In the genomic region with DNA sequence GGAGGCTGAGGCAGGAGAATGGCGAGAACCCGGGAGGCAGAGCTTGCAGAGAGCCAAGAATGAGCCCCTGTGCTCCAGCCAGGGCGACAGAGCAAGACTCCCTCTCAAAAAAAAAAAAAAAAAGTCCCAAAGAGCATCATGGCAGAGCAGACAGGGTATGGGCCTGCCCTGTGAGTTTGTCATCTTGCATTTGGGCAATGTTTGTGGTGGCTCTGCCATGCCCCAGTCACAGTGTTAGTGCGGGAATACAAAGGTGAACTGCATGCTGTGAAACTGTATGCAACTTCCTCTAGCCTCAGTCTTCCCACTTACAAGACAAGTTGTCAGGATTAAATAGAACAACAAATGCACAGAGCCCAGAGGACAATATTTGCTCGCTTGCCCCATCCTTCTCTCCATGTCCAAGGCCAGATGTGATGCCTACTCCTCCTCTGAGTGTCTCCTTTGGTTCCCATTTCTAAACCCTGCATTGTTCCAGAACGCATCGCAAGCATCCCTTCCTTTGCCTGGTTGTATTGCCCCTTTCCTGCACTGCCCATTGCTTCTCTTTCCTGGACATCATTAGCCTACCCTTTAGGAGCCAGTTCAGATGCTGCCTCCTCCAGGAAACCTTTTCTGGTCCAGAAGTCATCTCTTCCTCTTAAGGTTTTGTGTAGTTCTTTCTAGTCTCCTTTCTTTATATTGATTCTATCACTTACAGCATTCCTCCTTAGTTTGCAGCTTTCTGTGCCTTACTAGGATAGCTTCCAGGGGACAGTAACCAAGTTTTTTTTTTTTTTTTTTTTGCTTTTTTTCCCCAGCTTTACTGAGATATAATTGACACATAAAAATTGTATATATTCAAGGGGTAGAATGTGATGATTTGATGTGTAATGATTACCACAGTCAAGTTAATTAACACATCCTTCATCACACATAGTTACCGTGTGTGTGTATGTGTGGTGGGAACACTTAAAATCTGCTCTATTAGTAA, we compare ENCODE assay signal across 12 cellular contexts.
DNase-seq lines count a peak whose midpoint lies in the region; ATAC-seq and TF ChIP-seq lines count a peak whose summit lies in the region.
"Had no signal": no experiment of that assay in that cellular context is flagged by ENCODE, and none has a peak within 500 bp of the region (broad histone marks: within the 10 kb centered on the region; RNA-seq: fewer than 3 reads in every experiment).

No MANE protein-coding gene starts in this region.

- peak overlapping the region; percentile 77 for H3K4me2 ChIP-seq in smooth muscle cell

- peak overlapping the region; percentile 57 to 89 (median 72) for H3K4me3 Mint-ChIP-seq in IgD-negative memory B cell
- peak overlapping the region; percentile 67 for H3K4me3 Mint-ChIP-seq in activated naive CD8-positive, alpha-beta T cell treated with anti-CD3 and anti-CD28 coated beads, Interleukin-2, amount 50 U/mL, for 24 hours

- H3K27ac Mint-ChIP-seq in IgD-negative memory B cell, result peak overlapping the region; percentile 87 to 95 (median 91)
- peak overlapping the region; percentile 92 for H3K27ac Mint-ChIP-seq in activated naive CD8-positive, alpha-beta T cell treated with anti-CD3 and anti-CD28 coated beads, Interleukin-2, amount 50 U/mL, for 24 hours

- H3K9me3 ChIP-seq in smooth muscle cell (replicated peaks; ENCODE audit: low read depth), result no peaks in the 10 kb centered on the region
- H3K9me3 ChIP-seq: lower lobe of right lung had no signal

- peaks cover 19% of the 10 kb centered on the region for H3F3A ChIP-seq in smooth muscle cell (ENCODE audit: low read depth)

- peak; percentile 3 for ATAC-seq in GM18520 (IDR thresholded peaks at IDR 0.05; ENCODE audit: unreplicated experiment)
- ATAC-seq in activated naive CD8-positive, alpha-beta T cell treated with anti-CD3 and anti-CD28 coated beads, Interleukin-2, amount 50 U/mL, for 24 hours, result peak; percentile 34

- DNase-seq in activated naive CD8-positive, alpha-beta T cell treated with anti-CD3 and anti-CD28 coated beads, Interleukin-2, amount 50 U/mL, for 24 hours, result no peak
- no peak for DNase-seq in smooth muscle cell (lab: John Stamatoyannopoulos, UW; ENCODE audit: unreplicated experiment)
- no peak for DNase-seq in stimulated activated CD4-positive, alpha-beta T cell treated with anti-CD3 and anti-CD28 coated beads, Interleukin-1b, Interleukin-23, amount 100 ng/mL, for 48 hours
- DNase-seq in KBM-7, result no peak
- no peak for DNase-seq in COLO668 (lab: John Stamatoyannopoulos, UW; ENCODE audit: unreplicated experiment)
- DNase-seq: GF-D8, lower lobe of right lung, NCI-H2171, Right ventricle myocardium superior had no signal

- no peaks in the 10 kb centered on the region for H3K27me3 ChIP-seq in smooth muscle cell (ENCODE audit: low read depth)
- H3K27me3 ChIP-seq: cardiac muscle cell had no signal

- no peak for TF ChIP-seq CTCF in smooth muscle cell (IDR thresholded peaks at IDR 0.05; ENCODE audit: borderline replicate concordance, insufficient read depth, poor library complexity, severe bottlenecking)

- H4K20me1 ChIP-seq in smooth muscle cell (ENCODE audit: low read depth), result no peaks in the 10 kb centered on the region

- peaks cover 8% of the 10 kb centered on the region for H3K36me3 Mint-ChIP-seq in IgD-negative memory B cell
- H3K36me3 Mint-ChIP-seq in activated naive CD8-positive, alpha-beta T cell treated with anti-CD3 and anti-CD28 coated beads, Interleukin-2, amount 50 U/mL, for 24 hours (ENCODE audit: low read depth), result peaks cover 21% of the 10 kb centered on the region

- H3K4me1 ChIP-seq in smooth muscle cell (ENCODE audit: low read depth), result peaks cover 43% of the 10 kb centered on the region

- 90% methylated on average over 8 of the region's 8 CpGs for WGBS in smooth muscle cell (ENCODE audit: low lambda C conversion rate)

- no peak overlapping the region for H3K4me3 ChIP-seq in smooth muscle cell
- H3K4me3 ChIP-seq: cardiac muscle cell, lower lobe of right lung had no signal

- in situ Hi-C loops in KBM-7 (cut with MboI; ENCODE audit: low pct_unique_long_range_greater_than_20kb, low sequenced_read_pairs), result no loop called here

- H3K79me2 ChIP-seq in smooth muscle cell (ENCODE audit: low read depth), result peaks cover 57% of the 10 kb centered on the region

- peak overlapping the region; percentile 95 for H3K27ac ChIP-seq in smooth muscle cell (ENCODE audit: low read depth)
- H3K27ac ChIP-seq: lower lobe of right lung had no signal

- H3K36me3 ChIP-seq in smooth muscle cell (ENCODE audit: low read depth), result no peaks in the 10 kb centered on the region
- H3K36me3 ChIP-seq: cardiac muscle cell, lower lobe of right lung had no signal

- peak overlapping the region; percentile 62 for H3K9ac ChIP-seq in smooth muscle cell (ENCODE audit: low read depth)

- H3K9me3 Mint-ChIP-seq in IgD-negative memory B cell, result peaks cover 0 to 2% (median 0%) of the 10 kb centered on the region in 3 donors
- H3K9me3 Mint-ChIP-seq in activated naive CD8-positive, alpha-beta T cell treated with anti-CD3 and anti-CD28 coated beads, Interleukin-2, amount 50 U/mL, for 24 hours, result no peaks in the 10 kb centered on the region

- peaks cover 2% of the 10 kb centered on the region for H3K27me3 Mint-ChIP-seq in IgD-negative memory B cell
- H3K27me3 Mint-ChIP-seq in activated naive CD8-positive, alpha-beta T cell treated with anti-CD3 and anti-CD28 coated beads, Interleukin-2, amount 50 U/mL, for 24 hours, result no peaks in the 10 kb centered on the region

- H3K4me1 Mint-ChIP-seq in IgD-negative memory B cell, result peaks cover 65 to 92% (median 85%) of the 10 kb centered on the region in 3 donors
- H3K4me1 Mint-ChIP-seq in activated naive CD8-positive, alpha-beta T cell treated with anti-CD3 and anti-CD28 coated beads, Interleukin-2, amount 50 U/mL, for 24 hours, result peaks cover 99% of the 10 kb centered on the region

- H2AFZ ChIP-seq in smooth muscle cell (ENCODE audit: low read depth), result no peak overlapping the region
